In genomic region chr12:6662602-6662905, GRCh38 we compare ENCODE assay signal across 8 cellular contexts. TPM values are rescaled to one million over a fixed set of nuclear protein-coding genes. Genes with fewer than 3 reads are reported as not detected.
DNase-seq lines count a peak whose midpoint lies in the region; ATAC-seq and TF ChIP-seq lines count a peak whose summit lies in the region.

No MANE protein-coding gene starts in this region.

- H3K14ac ChIP-seq in mesenchymal stem cell (ENCODE audit: low read length in 2 of 2), result peak overlapping the region in 1 of 2 experiments; percentile 12

- H3K79me1 ChIP-seq in mesenchymal stem cell (replicated peaks; ENCODE audit: low read length, poor library complexity, severe bottlenecking), result peaks cover 18% of the 10 kb centered on the region

- H2BK12ac ChIP-seq in mesenchymal stem cell (ENCODE audit: low read length in 2 of 2), result no peak overlapping the region

- H3K4me1 ChIP-seq in mesenchymal stem cell (ENCODE audit: control insufficient read depth, insufficient read depth, low read depth, low read length) (peaks cover 4% of the 10 kb centered on the region), uterus (peaks cover 0 to 8% of the 10 kb centered on the region in 2 donors)

- intact Hi-C loops in uterus (cut with DNase I; ENCODE audit: low total_unique reads), result no loop called here

- H3K4me1 Mint-ChIP-seq in IgD-negative memory B cell (peaks cover 9 to 22% (median 18%) of the 10 kb centered on the region in 3 donors), chondrocyte (ENCODE audit: low read depth) (peaks cover 23% of the 10 kb centered on the region)

- peak overlapping the region; percentile 45 to 78 for H3K18ac ChIP-seq in mesenchymal stem cell (ENCODE audit: low read depth in 1 of 2, low read length in 2 of 2)

- peak overlapping the region; percentile 93 for H3K9ac ChIP-seq in mesenchymal stem cell (ENCODE audit: low read length)

- H2AK5ac ChIP-seq in mesenchymal stem cell (ENCODE audit: low read length, severe bottlenecking), result peak overlapping the region; percentile 89

- no peak overlapping the region for H2BK15ac ChIP-seq in mesenchymal stem cell (ENCODE audit: low read depth, poor library complexity, severe bottlenecking)

- H3K4me3 Mint-ChIP-seq in IgD-negative memory B cell, result peak overlapping the region; percentile 93 to 99 (median 98)
- H3K4me3 Mint-ChIP-seq in chondrocyte (ENCODE audit: unreplicated experiment), result peak overlapping the region; percentile 99

- no peak for TF ChIP-seq POLR2A in uterus (IDR thresholded peaks at IDR 0.05)

- DNase-seq in DMS79 (lab: John Stamatoyannopoulos, UW), result peak; percentile 51
- no peak for DNase-seq in DMS79 treated with DMSO at 0.1 percent for 48 hours (lab: John Stamatoyannopoulos, UW)
- DNase-seq in chondrocyte (ENCODE audit: low spot score), result no peak
- DNase-seq in mesenchymal stem cell, result no peak
- DNase-seq in uterus, result no peak
- DNase-seq in NCI-H524 treated with DMSO at 0.1 percent for 48 hours (lab: John Stamatoyannopoulos, UW), result no peak

- H3K36me3 ChIP-seq in mesenchymal stem cell (ENCODE audit: control insufficient read depth in 1 of 2, insufficient read depth in 2 of 2, low read depth in 1 of 2, low read length in 2 of 2), result peaks cover 16 to 21% of the 10 kb centered on the region in 2 experiments
- no peaks in the 10 kb centered on the region for H3K36me3 ChIP-seq in uterus

- H3K27ac Mint-ChIP-seq in IgD-negative memory B cell (peak overlapping the region; percentile 72 to 96 (median 91)), chondrocyte (ENCODE audit: unreplicated experiment) (peak overlapping the region; percentile 99)

- no peak overlapping the region for H2BK5ac ChIP-seq in mesenchymal stem cell (ENCODE audit: low read depth, low read length, poor library complexity, severe bottlenecking)

- no peak overlapping the region for H2BK120ac ChIP-seq in mesenchymal stem cell (ENCODE audit: low read depth, low read length)

- peak overlapping the region; percentile 81 to 92 for H3K4me3 ChIP-seq in mesenchymal stem cell (ENCODE audit: insufficient read depth in 1 of 2, low read depth in 1 of 2, low read length in 2 of 2)
- peak overlapping the region; percentile 75 to 85 for H3K4me3 ChIP-seq in uterus

- 2% methylated on average over 10 of the region's 10 CpGs for WGBS in mesenchymal stem cell

- H3K27me3 Mint-ChIP-seq in IgD-negative memory B cell (no peaks in the 10 kb centered on the region), chondrocyte (ENCODE audit: low read depth) (no peaks in the 10 kb centered on the region)

- TF ChIP-seq CTCF in chondrocyte (IDR thresholded peaks at IDR 0.05) (no peak), uterus (IDR thresholded peaks at IDR 0.05) (no peak)

- ATAC-seq in GM21576 (IDR thresholded peaks at IDR 0.05; ENCODE audit: unreplicated experiment), result no peak

- no peak overlapping the region for H3K23ac ChIP-seq in mesenchymal stem cell (ENCODE audit: low read length in 2 of 2)

- H3K9me3 ChIP-seq in mesenchymal stem cell (ENCODE audit: control insufficient read depth, low read length) (no peaks in the 10 kb centered on the region), uterus (no peaks in the 10 kb centered on the region)

- peak overlapping the region in 1 of 2 experiments; percentile 97 for H3K4ac ChIP-seq in mesenchymal stem cell (ENCODE audit: low read depth in 1 of 2, low read length in 2 of 2)

- H3K36me3 Mint-ChIP-seq in IgD-negative memory B cell (no peaks in the 10 kb centered on the region), chondrocyte (ENCODE audit: low read depth) (peaks cover 10% of the 10 kb centered on the region)

- H3K27ac ChIP-seq in mesenchymal stem cell (ENCODE audit: low read length, poor library complexity, severe bottlenecking), result peak overlapping the region; percentile 58
- H3K27ac ChIP-seq in uterus, result peak overlapping the region; percentile 65 to 80

- peak overlapping the region; percentile 97 for H3K4me2 ChIP-seq in mesenchymal stem cell (ENCODE audit: low read length, poor library complexity, severe bottlenecking)

- no peak overlapping the region for H4K91ac ChIP-seq in mesenchymal stem cell (ENCODE audit: low read length)

- no peaks in the 10 kb centered on the region for H3K9me3 Mint-ChIP-seq in IgD-negative memory B cell
- no peaks in the 10 kb centered on the region for H3K9me3 Mint-ChIP-seq in chondrocyte (ENCODE audit: low read depth)

- H3K27me3 ChIP-seq in mesenchymal stem cell (ENCODE audit: control insufficient read depth in 1 of 2, insufficient read depth in 1 of 2, low read length in 2 of 2) (no peaks in the 10 kb centered on the region), uterus (no peaks in the 10 kb centered on the region)

- H4K8ac ChIP-seq in mesenchymal stem cell (ENCODE audit: low read length), result peak overlapping the region; percentile 94

- peak overlapping the region; percentile 88 for H2AFZ ChIP-seq in mesenchymal stem cell (ENCODE audit: low read depth, low read length)

RNA-seq across cellular contexts. Expression of gene ING4, which starts 0.4 kb away (rescaled TPM):
- 76.6 TPM for polyA plus RNA-seq in IgD-negative memory B cell
- total RNA-seq in chondrocyte (32.9 to 38.5 TPM (median 37.5 TPM) in 3 replicates), uterus (100 to 1,000 TPM in 1 of 4 donors, 10 to 100 TPM in 3; 25.2 to 180 (median 62.0) TPM)
- polyA plus RNA-seq in mesenchymal stem cell (2013, experiment 1 of 2), result 34.2 TPM
- polyA plus RNA-seq in mesenchymal stem cell (2013, experiment 2 of 2), result 32.9 TPM

RNA-seq across cellular contexts. Expression of gene ACRBP, which starts 15.3 kb away (rescaled TPM):
- 5.8 TPM for polyA plus RNA-seq in IgD-negative memory B cell
- 0.37 to 0.74 TPM (median 0.41 TPM) in 3 replicates for total RNA-seq in chondrocyte
- 0.30 TPM for polyA plus RNA-seq in mesenchymal stem cell (2013, experiment 1 of 2)
- 0.29 TPM for polyA plus RNA-seq in mesenchymal stem cell (2013, experiment 2 of 2)
- 1 to 10 TPM in 2 of 4 donors, under 1 TPM in 1, not detected in 1; 0.35 to 1.6 (median 1.5) TPM for total RNA-seq in uterus

RNA-seq across cellular contexts. Expression of gene ZNF384, which starts 26.6 kb away (rescaled TPM):
- 32.5 TPM for polyA plus RNA-seq in IgD-negative memory B cell
- total RNA-seq in chondrocyte (50.7 to 56.2 TPM (median 55.1 TPM) in 3 replicates), uterus (10 to 100 TPM; 13.6 to 71.3 (median 33.1) TPM)
- 40.0 TPM for polyA plus RNA-seq in mesenchymal stem cell (2013, experiment 1 of 2)
- 37.2 TPM for polyA plus RNA-seq in mesenchymal stem cell (2013, experiment 2 of 2)

RNA-seq across cellular contexts. Expression of gene LPAR5, which starts 26.8 kb away (rescaled TPM):
- polyA plus RNA-seq in IgD-negative memory B cell, result 63.6 TPM
- 0.41 to 0.57 TPM (median 0.48 TPM) in 3 replicates for total RNA-seq in chondrocyte
- polyA plus RNA-seq in mesenchymal stem cell (2013, experiment 1 of 2), result 0.03 TPM
- 0.08 TPM for polyA plus RNA-seq in mesenchymal stem cell (2013, experiment 2 of 2)
- total RNA-seq in uterus, result 1 to 10 TPM in 1 of 4 donors, under 1 TPM in 1, not detected in 2; 0.61 to 1.3 TPM

RNA-seq across cellular contexts. Expression of gene PIANP, which starts 38.1 kb away (rescaled TPM):
- polyA plus RNA-seq in IgD-negative memory B cell, result not detected
- 3.2 to 9.3 TPM (median 4.4 TPM) in 3 replicates for total RNA-seq in chondrocyte
- 1.3 TPM for polyA plus RNA-seq in mesenchymal stem cell (2013, experiment 1 of 2)
- 1.3 TPM for polyA plus RNA-seq in mesenchymal stem cell (2013, experiment 2 of 2)
- total RNA-seq in uterus, result 10 to 100 TPM in 1 of 4 donors, 1 to 10 TPM in 1, under 1 TPM in 1, not detected in 1; 0.55 to 11.5 (median 1.5) TPM
